In the genomic region with DNA sequence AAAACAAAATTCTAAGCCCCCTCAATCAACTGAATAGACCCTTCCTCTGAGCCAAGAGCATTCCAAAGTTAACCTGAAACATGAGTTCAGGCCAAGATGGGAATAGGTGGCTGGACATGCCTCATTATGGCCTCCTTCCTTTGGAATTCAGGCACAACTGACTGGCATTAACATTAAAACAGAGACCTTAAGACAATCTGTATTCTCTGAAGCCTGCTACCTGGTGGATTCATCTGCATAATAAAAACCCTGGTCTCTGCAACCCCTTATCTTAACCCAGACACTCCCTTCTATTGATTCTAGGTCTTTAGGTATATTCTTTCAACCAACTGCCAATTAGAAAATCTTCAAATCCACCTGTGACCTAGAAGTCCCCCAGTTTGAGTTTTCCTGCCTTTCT, we compare ENCODE assay signal across 31 cellular contexts.
"Had no signal": no experiment of that assay in that cellular context is flagged by ENCODE, and none has a peak within 500 bp of the region (broad histone marks: within the 10 kb centered on the region; RNA-seq: fewer than 3 reads in every experiment).

No MANE protein-coding gene starts in this region.

- H3K4me3 ChIP-seq: colonic mucosa, gastrocnemius medialis, left lung, neural progenitor cell, right lobe of liver, suprapubic skin, transverse colon, upper lobe of right lung, uterus had no signal

- H3K27ac ChIP-seq: colonic mucosa, epithelial cell of prostate, gastrocnemius medialis, left lung, neural progenitor cell, parathyroid adenoma, right lobe of liver, suprapubic skin, transverse colon, upper lobe of right lung, uterus had no signal

- H2AFZ ChIP-seq: neural progenitor cell, parathyroid adenoma had no signal

- H3K9me3 ChIP-seq: colonic mucosa, gastrocnemius medialis, left lung, right lobe of liver, suprapubic skin, transverse colon, upper lobe of right lung, uterus had no signal

- DNase-seq: colonic mucosa; effector CD8-positive, alpha-beta T cell; endodermal cell; foreskin fibroblast; gastrocnemius medialis; head of caudate nucleus; left cardiac atrium; left lung; mesenchymal stem cell; midbrain; naive thymus-derived CD4-positive, alpha-beta T cell; right lobe of liver; small intestine; stimulated activated CD4-positive, alpha-beta T cell treated with anti-CD3 and anti-CD28 coated beads, Interleukin-12 subunit alpha, Interleukin-12 subunit beta, amount 100 ng/mL, for 4 hours; stimulated activated CD4-positive, alpha-beta T cell treated with anti-CD3 and anti-CD28 coated beads, Interleukin-1b, Interleukin-23, amount 100 ng/mL, for 48 hours; stimulated activated CD4-positive, alpha-beta T cell treated with anti-CD3 and anti-CD28 coated beads, Interleukin-4, amount 100 ng/mL, for 1 hour; stimulated activated CD8-positive, alpha-beta memory T cell treated with anti-CD3 and anti-CD28 coated beads, Interleukin-4, amount 100 ng/mL, for 48 hours; stimulated activated naive CD4-positive, alpha-beta T cell; stimulated activated naive CD8-positive, alpha-beta T cell treated with anti-CD3 and anti-CD28 coated beads, Interleukin-15, amount 100 ng/mL, for 72 hours; transverse colon; upper lobe of right lung; uterus had no signal

- H3K4me3 Mint-ChIP-seq: dendritic cell treated with granulocyte-macrophage colony-stimulating factor and Interleukin-4, amounts not matched to agents 40 ng/mL and 50 ng/mL, for 4 days; endodermal cell; naive thymus-derived CD4-positive, alpha-beta T cell; nephron; neural progenitor cell; stimulated activated naive CD8-positive, alpha-beta T cell treated with anti-CD3 and anti-CD28 coated beads, Interleukin-15, amount 100 ng/mL, for 72 hours had no signal

- H3K36me3 Mint-ChIP-seq: naive thymus-derived CD4-positive, alpha-beta T cell; neural progenitor cell had no signal

- H3K27ac Mint-ChIP-seq: dendritic cell treated with granulocyte-macrophage colony-stimulating factor and Interleukin-4, amounts not matched to agents 40 ng/mL and 50 ng/mL, for 4 days; endodermal cell; naive thymus-derived CD4-positive, alpha-beta T cell; nephron; neural progenitor cell; progenitor cell of endocrine pancreas; stimulated activated naive CD8-positive, alpha-beta T cell treated with anti-CD3 and anti-CD28 coated beads, Interleukin-15, amount 100 ng/mL, for 72 hours had no signal

- H3K4me2 ChIP-seq: neural progenitor cell had no signal

- H3K36me3 ChIP-seq: colonic mucosa, gastrocnemius medialis, left lung, neural progenitor cell, right lobe of liver, suprapubic skin, transverse colon, upper lobe of right lung, uterus had no signal

- H3K79me2 ChIP-seq: parathyroid adenoma had no signal

- FAIRE-seq: islet of Langerhans, small intestine had no signal

- H3K9ac ChIP-seq: neural progenitor cell, parathyroid adenoma had no signal

- H3K4me1 ChIP-seq: colonic mucosa, gastrocnemius medialis, left lung, neural progenitor cell, parathyroid adenoma, right lobe of liver, suprapubic skin, transverse colon, upper lobe of right lung, uterus had no signal

- ATAC-seq: esophagus mucosa; gastrocnemius medialis; left cardiac atrium; left lung; naive thymus-derived CD4-positive, alpha-beta T cell; right lobe of liver; stimulated activated naive CD8-positive, alpha-beta T cell treated with anti-CD3 and anti-CD28 coated beads, Interleukin-15, amount 100 ng/mL, for 72 hours; upper lobe of right lung had no signal

- H3K9me3 Mint-ChIP-seq: dendritic cell treated with granulocyte-macrophage colony-stimulating factor and Interleukin-4, amounts not matched to agents 40 ng/mL and 50 ng/mL, for 4 days; endodermal cell; stimulated activated naive CD8-positive, alpha-beta T cell treated with anti-CD3 and anti-CD28 coated beads, Interleukin-15, amount 100 ng/mL, for 72 hours had no signal

- H3K27me3 ChIP-seq: colonic mucosa, gastrocnemius medialis, left lung, neural progenitor cell, right lobe of liver, upper lobe of right lung, uterus had no signal

- H3K27me3 Mint-ChIP-seq: progenitor cell of endocrine pancreas had no signal

- H3K4me1 Mint-ChIP-seq: naive thymus-derived CD4-positive, alpha-beta T cell; nephron; neural progenitor cell; stimulated activated naive CD8-positive, alpha-beta T cell treated with anti-CD3 and anti-CD28 coated beads, Interleukin-15, amount 100 ng/mL, for 72 hours had no signal
